8 cellular contexts compared by ENCODE assay signal in genomic region chr6:36195471-36196048, GRCh38. TPM values are rescaled to one million over a fixed set of nuclear protein-coding genes. Genes with fewer than 3 reads are reported as not detected.
DNase-seq lines count a peak whose midpoint lies in the region; ATAC-seq and TF ChIP-seq lines count a peak whose summit lies in the region.

No MANE protein-coding gene starts in this region.

- H3K27me3 ChIP-seq in NT2/D1 (ENCODE audit: insufficient read depth, insufficient read length) (no peaks in the 10 kb centered on the region), endodermal cell (ENCODE audit: control insufficient read depth, insufficient read depth, low read length, poor library complexity, severe bottlenecking) (no peaks in the 10 kb centered on the region), trophoblast cell (ENCODE audit: insufficient read depth, low read length) (no peaks in the 10 kb centered on the region)

- no peak overlapping the region for H3K14ac ChIP-seq in trophoblast cell (ENCODE audit: low read length)

- H2BK12ac ChIP-seq in trophoblast cell (ENCODE audit: low read length) = no peak overlapping the region

- no peaks in the 10 kb centered on the region for H3K9me3 ChIP-seq in NT2/D1 (ENCODE audit: insufficient read depth, low read length)
- no peaks in the 10 kb centered on the region for H3K9me3 ChIP-seq in endodermal cell (ENCODE audit: control insufficient read depth, low read length)
- no peaks in the 10 kb centered on the region for H3K9me3 ChIP-seq in trophoblast cell (ENCODE audit: insufficient read depth, low read depth, low read length)

- H3K23ac ChIP-seq in trophoblast cell (ENCODE audit: low read length) = no peak overlapping the region

- H3K4me2 ChIP-seq in trophoblast cell (ENCODE audit: low read length) = peak overlapping the region; percentile 83

- ATAC-seq in GM18861 (IDR thresholded peaks at IDR 0.05; ENCODE audit: unreplicated experiment) = no peak

- H3K4me3 Mint-ChIP-seq in endodermal cell = peak overlapping the region; percentile 73

- H3K27me3 Mint-ChIP-seq in endodermal cell (ENCODE audit: insufficient read depth) = no peaks in the 10 kb centered on the region

- H3K27ac ChIP-seq in endodermal cell (ENCODE audit: low read depth, low read length) (no peak overlapping the region), trophoblast cell (ENCODE audit: low read depth, low read length) (peak overlapping the region; percentile 94)

- H3K4me3 ChIP-seq in GM08714 (ENCODE audit: low read length) = peak overlapping the region; percentile 50
- H3K4me3 ChIP-seq in NT2/D1 (ENCODE audit: insufficient read length, low read depth) = peak overlapping the region; percentile 67
- H3K4me3 ChIP-seq in endodermal cell (ENCODE audit: low read length) = peak overlapping the region; percentile 88
- H3K4me3 ChIP-seq in trophoblast cell (ENCODE audit: low read depth, low read length) = peak overlapping the region; percentile 86

- no peaks in the 10 kb centered on the region for H3K4me1 ChIP-seq in NT2/D1 (ENCODE audit: insufficient read depth, insufficient read length)
- peaks cover 3% of the 10 kb centered on the region for H3K4me1 ChIP-seq in endodermal cell (ENCODE audit: control insufficient read depth, insufficient read depth, low read length)
- peaks cover 4 to 8% of the 10 kb centered on the region in 2 experiments for H3K4me1 ChIP-seq in trophoblast cell (ENCODE audit: control insufficient read depth in 1 of 2, insufficient read depth in 2 of 2, low read length in 2 of 2)

- no peak for TF ChIP-seq CTCF in endodermal cell (conservative IDR thresholded peaks at IDR 0.05)

- H2AK5ac ChIP-seq in trophoblast cell (ENCODE audit: low read length) = no peak overlapping the region

- H3K79me1 ChIP-seq in trophoblast cell (ENCODE audit: low read length) = peaks cover 11% of the 10 kb centered on the region

- peaks cover 7% of the 10 kb centered on the region for H3K4me1 Mint-ChIP-seq in endodermal cell

- DNase-seq in NT2/D1 (ENCODE audit: low read depth, low spot score) = no peak
- no peak for DNase-seq in endodermal cell
- DNase-seq in trophoblast cell = no peak
- no peak for DNase-seq in T1000 (lab: John Stamatoyannopoulos, UW)
- DNase-seq in NCI-H1092 (lab: John Stamatoyannopoulos, UW) = no peak
- DNase-seq in stimulated activated CD8-positive, alpha-beta memory T cell treated with anti-CD3 and anti-CD28 coated beads, Interleukin-4, amount 100 ng/mL, for 48 hours = no peak

- no peak overlapping the region for H4K12ac ChIP-seq in trophoblast cell (ENCODE audit: low read depth, low read length)

- H2AFZ ChIP-seq in trophoblast cell (ENCODE audit: insufficient read depth, low read length, poor library complexity) = peak overlapping the region; percentile 90

- peaks cover 7% of the 10 kb centered on the region for H3K79me2 ChIP-seq in trophoblast cell (ENCODE audit: control insufficient read depth, insufficient read depth, low read length, poor library complexity)

- no peak overlapping the region for H2BK5ac ChIP-seq in trophoblast cell (ENCODE audit: low read depth, low read length, poor library complexity)

- no peak overlapping the region for H2BK120ac ChIP-seq in trophoblast cell (ENCODE audit: insufficient read depth, low read length, poor library complexity)

- peak overlapping the region; percentile 87 for H3K27ac Mint-ChIP-seq in endodermal cell

- H3K36me3 ChIP-seq in NT2/D1 (ENCODE audit: insufficient read depth, insufficient read length, low read length) = peaks cover 27% of the 10 kb centered on the region
- peaks cover 21% of the 10 kb centered on the region for H3K36me3 ChIP-seq in endodermal cell (ENCODE audit: control insufficient read depth, insufficient read depth, low read length)
- H3K36me3 ChIP-seq in trophoblast cell (ENCODE audit: control insufficient read depth in 1 of 2, insufficient read depth in 2 of 2, low read length in 2 of 2) = peaks cover 6 to 11% of the 10 kb centered on the region in 2 experiments

- 29 to 33% methylated on average over 5 to 6 of the region's 6 CpGs for WGBS in endodermal cell (ENCODE audit: insufficient coverage in 1 of 2, insufficient read length in 1 of 2), 2 experiments
- WGBS in trophoblast cell (ENCODE audit: extremely low coverage, insufficient coverage, insufficient read length) = no CpG with 5 or more reads among the region's 6 CpGs

- H3K9ac ChIP-seq in NT2/D1 (ENCODE audit: insufficient read length, low read depth) (peak overlapping the region; percentile 92), endodermal cell (ENCODE audit: extremely low read depth, low read length, poor library complexity, severe bottlenecking) (peak overlapping the region; percentile 78), trophoblast cell (ENCODE audit: low read length) (peak overlapping the region; percentile 61)

- no peak overlapping the region for H3K18ac ChIP-seq in trophoblast cell (ENCODE audit: low read length)

- H3K4ac ChIP-seq in trophoblast cell (ENCODE audit: low read depth, low read length) = no peak overlapping the region

- no peaks in the 10 kb centered on the region for H3K9me3 Mint-ChIP-seq in endodermal cell

- H3K36me3 Mint-ChIP-seq in endodermal cell (ENCODE audit: low read depth) = peaks cover 19% of the 10 kb centered on the region

- H4K8ac ChIP-seq in trophoblast cell (ENCODE audit: low read depth, low read length) = peak overlapping the region; percentile 94

- H4K91ac ChIP-seq in trophoblast cell (ENCODE audit: low read depth, low read length) = peak overlapping the region; percentile 93

RNA-seq across cellular contexts. Expression of gene BRPF3, which starts 1.0 kb away (rescaled TPM):
- 10 to 100 TPM; 30.4 to 46.8 TPM for total RNA-seq in endodermal cell
- 31.8 TPM for polyA plus RNA-seq in endodermal cell (2013, experiment 1 of 2)
- 29.9 TPM for polyA plus RNA-seq in endodermal cell (2013, experiment 2 of 2)
- 28.1 and 28.4 TPM in 2 replicates for polyA plus RNA-seq in trophoblast cell (2013)
